In genomic region chr9:116749176-116749575, GRCh38 we compare ENCODE assay signal across 7 cellular contexts.
"Had no signal": no experiment of that assay in that cellular context is flagged by ENCODE, and none has a peak within 500 bp of the region (broad histone marks: within the 10 kb centered on the region; RNA-seq: fewer than 3 reads in every experiment).

No MANE protein-coding gene starts in this region.

- DNase-seq: H9, HCEC 1CT, KBM-7 had no signal

- H3K27ac Mint-ChIP-seq: GM23338, H9, IgD-negative memory B cell had no signal

- H3K4me3 Mint-ChIP-seq: GM23338, H9, IgD-negative memory B cell had no signal

- ATAC-seq: GM23338, HepG2 had no signal

- H3K9me3 Mint-ChIP-seq: GM23338, H9 had no signal

- H3K4me3 ChIP-seq: GM23338 had no signal

- H2AFZ ChIP-seq: GM23338 had no signal

- H3K36me3 Mint-ChIP-seq: IgD-negative memory B cell had no signal

- H3K27ac ChIP-seq: HL-60 had no signal

- H3K27me3 Mint-ChIP-seq: IgD-negative memory B cell had no signal

- H3K4me2 ChIP-seq: GM23338 had no signal
